Comparison of ENCODE assay signal across 21 cellular contexts in genomic region chr3:133414021-133414392, GRCh38. TPM values are rescaled to one million over a fixed set of nuclear protein-coding genes. Genes with fewer than 3 reads are reported as not detected.
"Had no signal": no experiment of that assay in that cellular context is flagged by ENCODE, and none has a peak within 500 bp of the region (broad histone marks: within the 10 kb centered on the region; RNA-seq: fewer than 3 reads in every experiment).

No MANE protein-coding gene starts in this region.

- H3K27ac Mint-ChIP-seq: activated T-cell treated with anti-CD3 and anti-CD28 coated beads, Interleukin-2, amount 50 U/mL, for 72 hours; stimulated activated naive B cell treated with anti-CD40 and anti-IgM and Interleukin-4, amounts not matched to agents 10 μg/mL and 1 μg/mL and 100 μg/mL, for 72 hours had no signal

- H3K27me3 ChIP-seq: ascending aorta, breast epithelium, pancreas, vagina had no signal

- H3K9me3 ChIP-seq: ascending aorta, breast epithelium, pancreas, tibial nerve, vagina had no signal

- H3K4me3 ChIP-seq: pancreas had no signal

- H3K36me3 ChIP-seq: ascending aorta, breast epithelium, pancreas, tibial nerve, vagina had no signal

- H3K27ac ChIP-seq: ascending aorta, pancreas, vagina had no signal

- H3K36me3 Mint-ChIP-seq: naive B cell; stimulated activated naive B cell treated with anti-CD40 and anti-IgM and Interleukin-4, amounts not matched to agents 10 μg/mL and 1 μg/mL and 100 μg/mL, for 72 hours had no signal

- DNase-seq: activated CD4-positive, alpha-beta T cell treated with anti-CD3 and anti-CD28 coated beads for 1 hour; activated CD8-positive, alpha-beta memory T cell treated with anti-CD3 and anti-CD28 coated beads for 24 hours; activated effector memory CD4-positive, alpha-beta T cell treated with anti-CD3 and anti-CD28 coated beads, Interleukin-2, amount 50 U/mL, for 16 hours; activated naive CD4-positive, alpha-beta T cell treated with anti-CD3 and anti-CD28 coated beads, Interleukin-2, amount 50 U/mL, for 16 hours; activated T-cell treated with anti-CD3 and anti-CD28 coated beads, Interleukin-2, amount 50 U/mL, for 72 hours; cerebellar nuclear complex; effector memory CD8-positive, alpha-beta T cell; mammary epithelial cell; naive B cell; pancreas; stimulated activated CD4-positive, alpha-beta T cell treated with anti-CD3 and anti-CD28 coated beads, Interleukin-4, amount 100 ng/mL, for 4 hours; stimulated activated naive B cell treated with anti-CD40 and anti-IgM and Interleukin-4, amounts not matched to agents 10 μg/mL and 1 μg/mL and 100 μg/mL, for 72 hours; T-helper 2 cell had no signal

- FAIRE-seq: pancreas had no signal

- H3K9me3 Mint-ChIP-seq: effector memory CD8-positive, alpha-beta T cell; stimulated activated naive B cell treated with anti-CD40 and anti-IgM and Interleukin-4, amounts not matched to agents 10 μg/mL and 1 μg/mL and 100 μg/mL, for 72 hours had no signal

- H3K4me1 ChIP-seq: ascending aorta, breast epithelium had no signal

- H3K4me3 Mint-ChIP-seq: activated T-cell treated with anti-CD3 and anti-CD28 coated beads, Interleukin-2, amount 50 U/mL, for 72 hours; effector memory CD8-positive, alpha-beta T cell; naive B cell; stimulated activated naive B cell treated with anti-CD40 and anti-IgM and Interleukin-4, amounts not matched to agents 10 μg/mL and 1 μg/mL and 100 μg/mL, for 72 hours had no signal

RNA-seq across cellular contexts. Expression of gene BFSP2, which starts 14.2 kb away (rescaled TPM):
- total RNA-seq: activated T-cell treated with anti-CD3 and anti-CD28 coated beads, Interleukin-2, amount 50 U/mL, for 72 hours; ascending aorta; breast epithelium; dermis blood vessel endothelial cell; mammary epithelial cell; mononuclear cell; pancreas; pulmonary artery endothelial cell; subcutaneous adipose tissue; vagina had no signal
- polyA plus RNA-seq: mammary epithelial cell, pancreas had no signal
